9 cellular contexts compared by ENCODE assay signal in the genomic region with DNA sequence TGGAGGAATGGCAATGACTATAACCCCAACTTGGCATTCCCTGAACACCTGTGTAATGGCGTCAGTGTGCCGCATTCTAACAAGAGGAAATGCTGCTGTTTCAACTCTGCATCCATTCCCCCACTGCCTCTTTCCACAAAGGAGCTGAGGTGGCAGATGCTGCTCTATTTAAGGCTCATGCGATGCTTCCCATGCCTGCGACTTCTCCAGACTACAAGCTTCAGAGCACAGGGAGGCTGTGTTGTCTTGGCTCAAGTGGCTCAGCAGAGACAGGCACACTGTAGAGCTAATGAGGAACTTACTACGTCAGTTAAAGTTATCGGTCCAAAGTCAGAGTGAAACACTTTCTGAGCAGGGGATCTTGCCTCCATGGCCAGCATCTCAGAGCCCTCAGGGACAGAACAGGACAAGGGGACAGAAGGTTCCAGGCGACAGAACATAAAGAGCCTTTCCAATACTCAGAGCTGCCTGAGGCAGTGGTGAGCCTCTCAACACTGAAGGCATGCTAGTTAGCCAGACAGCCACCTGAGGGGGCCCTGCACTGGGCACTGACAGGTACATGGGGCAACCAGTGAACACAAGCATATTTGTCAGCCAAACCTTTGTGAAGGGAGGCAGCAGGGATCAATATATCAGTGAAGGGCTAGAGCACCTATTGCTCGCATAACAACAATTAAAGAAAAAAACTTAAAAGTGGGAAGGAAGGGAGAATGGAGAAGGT. TPM values are rescaled to one million over a fixed set of nuclear protein-coding genes. Genes with fewer than 3 reads are reported as not detected.
DNase-seq lines count a peak whose midpoint lies in the region; ATAC-seq and TF ChIP-seq lines count a peak whose summit lies in the region.
"Had no signal": no experiment of that assay in that cellular context is flagged by ENCODE, and none has a peak within 500 bp of the region (broad histone marks: within the 10 kb centered on the region; RNA-seq: fewer than 3 reads in every experiment).

No MANE protein-coding gene starts in this region.

- H3K27ac Mint-ChIP-seq in neural progenitor cell, result no peak overlapping the region

- H4K20me1 ChIP-seq in OCI-LY3 (ENCODE audit: insufficient read depth, low read length) (peaks cover 40% of the 10 kb centered on the region), neural progenitor cell (ENCODE audit: low read depth) (no peaks in the 10 kb centered on the region)

- H3K4me1 Mint-ChIP-seq in neural progenitor cell, result no peaks in the 10 kb centered on the region

- H3K4me2 ChIP-seq in OCI-LY3 (ENCODE audit: low read length) (peak overlapping the region; percentile 61), neural progenitor cell (no peak overlapping the region)

- H3K4me1 ChIP-seq in OCI-LY3 (ENCODE audit: low read length) (peaks cover 65% of the 10 kb centered on the region), esophagus muscularis mucosa (peaks cover 41 to 58% (median 53%) of the 10 kb centered on the region in 4 donors), gastrocnemius medialis (peaks cover 49 to 56% of the 10 kb centered on the region in 2 donors), neural progenitor cell (no peaks in the 10 kb centered on the region)

- peaks cover 17% of the 10 kb centered on the region for H3K36me3 Mint-ChIP-seq in neural progenitor cell

- TF ChIP-seq CTCF in GM12875 (IDR thresholded peaks at IDR 0.05; ENCODE audit: borderline replicate concordance, insufficient read depth, low read depth, low read length), result peak; percentile 16; the same call in 1 of the 2 replicates
- TF ChIP-seq CTCF in OCI-LY3 (IDR thresholded peaks at IDR 0.05; ENCODE audit: low read depth, low read length), result peak; percentile 8; the same call in 1 of the 2 replicates
- no peak for TF ChIP-seq CTCF in esophagus muscularis mucosa (IDR thresholded peaks at IDR 0.05)
- TF ChIP-seq CTCF in gastrocnemius medialis (IDR thresholded peaks at IDR 0.05 in 4 of 5, conservative IDR thresholded peaks at IDR 0.05 in 1 of 5), result peak in 1 of 5 experiments; percentile 5
- no peak for TF ChIP-seq CTCF in neural progenitor cell (IDR thresholded peaks at IDR 0.05)

- H3K27ac ChIP-seq in OCI-LY3 (ENCODE audit: low read length) (peak overlapping the region; percentile 99), esophagus muscularis mucosa (replicated peaks in 1 of 4) (peak overlapping the region in 3 of 4 donors; percentile 17 to 50 (median 30)), gastrocnemius medialis (peak overlapping the region; percentile 90 to 94 (median 92)), neural progenitor cell (no peak overlapping the region)

- H3K9me3 ChIP-seq in OCI-LY3 (ENCODE audit: insufficient read depth, low read length), result no peaks in the 10 kb centered on the region
- no peaks in the 10 kb centered on the region for H3K9me3 ChIP-seq in esophagus muscularis mucosa
- H3K9me3 ChIP-seq in gastrocnemius medialis, result no peaks in the 10 kb centered on the region
- H3K9me3 ChIP-seq in neural progenitor cell (ENCODE audit: low read depth), result no peaks in the 10 kb centered on the region

- H2AFZ ChIP-seq in OCI-LY3 (ENCODE audit: low read depth, low read length) (no peak overlapping the region), neural progenitor cell (replicated peaks) (no peak overlapping the region)

- H3K4me3 Mint-ChIP-seq in neural progenitor cell, result no peak overlapping the region

- TF ChIP-seq EP300 in esophagus muscularis mucosa (IDR thresholded peaks at IDR 0.05), result no peak

- H3F3A ChIP-seq in neural progenitor cell (ENCODE audit: low read depth), result no peaks in the 10 kb centered on the region

- peaks cover 71% of the 10 kb centered on the region for H3K79me2 ChIP-seq in OCI-LY3 (ENCODE audit: low read length)
- H3K79me2 ChIP-seq in neural progenitor cell (ENCODE audit: low read depth), result no peaks in the 10 kb centered on the region

- in situ Hi-C loops in gastrocnemius medialis (cut with MboI; ENCODE audit: low sequenced_read_pairs in 4 of 4), result no loop called here

- ATAC-seq in gastrocnemius medialis (peak in 1 of 2 donors; percentile 16), GM18873 (IDR thresholded peaks at IDR 0.05; ENCODE audit: low FRiP score, unreplicated experiment) (no peak)
- ATAC-seq: PC-3 had no signal

- H3K9ac ChIP-seq in OCI-LY3 (ENCODE audit: low read length) (peak overlapping the region; percentile 62), neural progenitor cell (no peak overlapping the region)

- H3K36me3 ChIP-seq in OCI-LY3 (replicated peaks; ENCODE audit: low read depth, low read length) (peaks cover 79% of the 10 kb centered on the region), esophagus muscularis mucosa (peaks cover 8 to 92% (median 78%) of the 10 kb centered on the region in 4 donors), gastrocnemius medialis (peaks cover 0 to 63% of the 10 kb centered on the region in 2 donors), neural progenitor cell (no peaks in the 10 kb centered on the region)

- H3K27me3 Mint-ChIP-seq in neural progenitor cell (ENCODE audit: insufficient read depth, low read depth), result no peaks in the 10 kb centered on the region

- DNase-seq in esophagus muscularis mucosa (ENCODE audit: extremely low spot score) (no peak), gastrocnemius medialis (peak in 1 of 2 donors; percentile 47), neural progenitor cell (ENCODE audit: low spot score) (no peak), islet precursor cell (no peak), RKO (ENCODE audit: low spot score) (no peak)

- H3K27me3 ChIP-seq in OCI-LY3 (ENCODE audit: low read depth, low read length), result no peaks in the 10 kb centered on the region
- no peaks in the 10 kb centered on the region for H3K27me3 ChIP-seq in esophagus muscularis mucosa
- H3K27me3 ChIP-seq in gastrocnemius medialis, result no peaks in the 10 kb centered on the region
- H3K27me3 ChIP-seq in neural progenitor cell, result no peaks in the 10 kb centered on the region

- no peak for TF ChIP-seq POLR2A in esophagus muscularis mucosa (IDR thresholded peaks at IDR 0.05; ENCODE audit: low read depth)
- no peak for TF ChIP-seq POLR2A in gastrocnemius medialis (IDR thresholded peaks at IDR 0.05)

- 84% methylated on average over 8 of the region's 8 CpGs for WGBS in esophagus muscularis mucosa

- intact Hi-C loops in esophagus muscularis mucosa (cut with DNase I) (loop anchor here (10.0 kb wide), 1 partner anchor 186 kb away; no protein-coding TSS in a partner anchor), gastrocnemius medialis (cut with DNase I; ENCODE audit: low total_unique reads) (no loop called here)

- H3K9me3 Mint-ChIP-seq in neural progenitor cell, result no peaks in the 10 kb centered on the region

- H3K4me3 ChIP-seq in GM12875 (ENCODE audit: low read depth, low read length) (no peak overlapping the region), OCI-LY3 (ENCODE audit: low read length) (peak overlapping the region; percentile 43), esophagus muscularis mucosa (no peak overlapping the region), gastrocnemius medialis (no peak overlapping the region), neural progenitor cell (no peak overlapping the region)

RNA-seq across cellular contexts. Expression of gene TNIP1, which starts 21.8 kb away (rescaled TPM):
- 100 to 1,000 TPM in 3 of 4 donors, 10 to 100 TPM in 1; 91.4 to 136 (median 114) TPM for total RNA-seq in esophagus muscularis mucosa
- total RNA-seq in gastrocnemius medialis, result 100 to 1,000 TPM; 112 to 228 (median 188) TPM
- 33.5 and 49.7 TPM in 2 replicates for total RNA-seq in neural progenitor cell (ENCODE audit: low replicate concordance)

RNA-seq across cellular contexts. Expression of gene GPX3, which starts 38.7 kb away (rescaled TPM):
- total RNA-seq in esophagus muscularis mucosa (1,000 to 10,000 TPM; 1,165 to 3,724 (median 1,939) TPM), gastrocnemius medialis (1,000 to 10,000 TPM in 1 of 4 donors, 100 to 1,000 TPM in 3; 504 to 1,227 (median 655) TPM), neural progenitor cell (ENCODE audit: low replicate concordance) (17.9 and 22.4 TPM in 2 replicates)
- total RNA-seq: PC-3 had no signal

Comparison
In these comparisons a context has a peak if more than half of its experiments do, and no peak if none do; other contexts are left out.
1. CTCF ChIP-seq: peak in GM12875 (single experiment) and OCI-LY3 (single experiment); none in esophagus muscularis mucosa (0 of 3) and neural progenitor cell (single experiment).
2. RNA of gene GPX3, which starts 38.7 kb away (total RNA-seq): 1,165 to 3,724 TPM in esophagus muscularis mucosa and 504 to 1,227 TPM in gastrocnemius medialis; 17.9 to 22.4 TPM in neural progenitor cell; every median in the first group is over 10 times any median in the second.